ENCODE assay signal across 2 cellular contexts in genomic region chr3:33167716-33168339, GRCh38.
TF ChIP-seq lines count a peak whose summit lies in the region.

No MANE protein-coding gene starts in this region.

TF ChIP-seq in HepG2, 621 proteins besides CTCF, POLR2A, EP300 and RAD21:
- TF ChIP-seq ZSCAN25 (CRISPR knock-in tag; IDR thresholded peaks at IDR 0.05), result 0 out of 2 replicates have a peak, but pooled peaks have one; percentile 26
- 0 out of 2 replicates have a peak, but pooled peaks have one; percentile 12 for TF ChIP-seq SALL1 (CRISPR knock-in tag; IDR thresholded peaks at IDR 0.05)
- no peak for TF ChIP-seq RBM22 (optimal IDR thresholded peaks at IDR 0.05; ENCODE audit: low read length)
TF ChIP-seq in HepG2: peak in this region for 2.

TF ChIP-seq in GM12878, 131 proteins besides CTCF, POLR2A, EP300 and RAD21:
- TF ChIP-seq E2F8 (IDR thresholded peaks at IDR 0.05; ENCODE audit: low read depth, partially characterized antibody), result no peak
- TF ChIP-seq HDAC2 (IDR thresholded peaks at IDR 0.05), result no peak
- no peak for TF ChIP-seq POLR2AphosphoS5 (IDR thresholded peaks at IDR 0.05; ENCODE audit: low read length)
- TF ChIP-seq JUNB (IDR thresholded peaks at IDR 0.05), result no peak
- TF ChIP-seq CBX3 (IDR thresholded peaks at IDR 0.05; ENCODE audit: borderline replicate concordance, low read depth), result no peak
- TF ChIP-seq KDM1A (IDR thresholded peaks at IDR 0.05; ENCODE audit: borderline replicate concordance), result no peak
- TF ChIP-seq RAD51 (IDR thresholded peaks at IDR 0.05), result no peak
- no peak for TF ChIP-seq ETV6 (conservative IDR thresholded peaks at IDR 0.05 in 1 of 2, IDR thresholded peaks at IDR 0.05 in 1 of 2; ENCODE audit: borderline replicate concordance in 1 of 2, low read depth in 1 of 2)
- no peak for TF ChIP-seq NFXL1 (IDR thresholded peaks at IDR 0.05; ENCODE audit: borderline replicate concordance)
- TF ChIP-seq, protein P1, sequence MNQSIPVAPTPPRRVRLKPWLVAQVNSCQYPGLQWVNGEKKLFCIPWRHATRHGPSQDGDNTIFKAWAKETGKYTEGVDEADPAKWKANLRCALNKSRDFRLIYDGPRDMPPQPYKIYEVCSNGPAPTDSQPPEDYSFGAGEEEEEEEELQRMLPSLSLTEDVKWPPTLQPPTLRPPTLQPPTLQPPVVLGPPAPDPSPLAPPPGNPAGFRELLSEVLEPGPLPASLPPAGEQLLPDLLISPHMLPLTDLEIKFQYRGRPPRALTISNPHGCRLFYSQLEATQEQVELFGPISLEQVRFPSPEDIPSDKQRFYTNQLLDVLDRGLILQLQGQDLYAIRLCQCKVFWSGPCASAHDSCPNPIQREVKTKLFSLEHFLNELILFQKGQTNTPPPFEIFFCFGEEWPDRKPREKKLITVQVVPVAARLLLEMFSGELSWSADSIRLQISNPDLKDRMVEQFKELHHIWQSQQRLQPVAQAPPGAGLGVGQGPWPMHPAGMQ (IDR thresholded peaks at IDR 0.05; ENCODE audit: borderline replicate concordance), result no peak
- no peak for TF ChIP-seq NRF1 (conservative IDR thresholded peaks at IDR 0.05; ENCODE audit: low read depth, low read length)
- no peak for TF ChIP-seq MYC (IDR thresholded peaks at IDR 0.05; ENCODE audit: insufficient read depth, insufficient read length, insufficient replicate concordance, low read length, severe bottlenecking)
- TF ChIP-seq ELK1 (IDR thresholded peaks at IDR 0.05; ENCODE audit: low read depth, low read length), result no peak
